1 cellular context compared by ENCODE assay signal in the genomic region with DNA sequence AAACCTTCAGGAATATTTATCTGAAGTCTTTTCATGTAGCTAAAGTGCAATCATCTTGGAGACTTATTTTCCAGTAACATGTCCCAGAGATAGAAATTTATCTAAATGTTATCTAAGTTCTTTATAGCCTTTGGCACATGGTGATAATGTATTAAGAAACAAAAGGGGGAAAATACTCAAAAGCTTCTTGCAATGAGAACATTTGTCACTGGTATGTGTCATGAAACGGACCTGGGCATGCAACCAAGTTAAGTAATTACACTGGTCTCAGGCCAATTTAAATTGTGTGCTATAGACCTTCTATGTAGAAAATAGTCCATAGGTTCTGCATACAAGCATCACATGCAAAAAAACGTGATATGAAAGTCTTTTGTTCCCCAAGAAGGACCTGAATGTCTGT.
TF ChIP-seq lines count a peak whose summit lies in the region.

No MANE protein-coding gene starts in this region.

TF ChIP-seq in IMR-90, 13 proteins besides CTCF, POLR2A, EP300 and RAD21:
- TF ChIP-seq, protein P1, sequence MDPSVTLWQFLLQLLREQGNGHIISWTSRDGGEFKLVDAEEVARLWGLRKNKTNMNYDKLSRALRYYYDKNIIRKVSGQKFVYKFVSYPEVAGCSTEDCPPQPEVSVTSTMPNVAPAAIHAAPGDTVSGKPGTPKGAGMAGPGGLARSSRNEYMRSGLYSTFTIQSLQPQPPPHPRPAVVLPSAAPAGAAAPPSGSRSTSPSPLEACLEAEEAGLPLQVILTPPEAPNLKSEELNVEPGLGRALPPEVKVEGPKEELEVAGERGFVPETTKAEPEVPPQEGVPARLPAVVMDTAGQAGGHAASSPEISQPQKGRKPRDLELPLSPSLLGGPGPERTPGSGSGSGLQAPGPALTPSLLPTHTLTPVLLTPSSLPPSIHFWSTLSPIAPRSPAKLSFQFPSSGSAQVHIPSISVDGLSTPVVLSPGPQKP (IDR thresholded peaks at IDR 0.05; ENCODE audit: borderline replicate concordance, low read depth, low read length) = no peak
- no peak for TF ChIP-seq NFE2L2 (IDR thresholded peaks at IDR 0.05; ENCODE audit: low read depth, low read length)
- TF ChIP-seq CEBPB (IDR thresholded peaks at IDR 0.05; ENCODE audit: low read depth, low read length) = no peak
- TF ChIP-seq RFX5 (IDR thresholded peaks at IDR 0.05; ENCODE audit: low read depth, low read length) = no peak
- no peak for TF ChIP-seq RCOR1 (IDR thresholded peaks at IDR 0.05; ENCODE audit: insufficient replicate concordance, low read length)
- TF ChIP-seq CHD1 (IDR thresholded peaks at IDR 0.05; ENCODE audit: low read depth, low read length) = no peak
- TF ChIP-seq, protein P2, sequence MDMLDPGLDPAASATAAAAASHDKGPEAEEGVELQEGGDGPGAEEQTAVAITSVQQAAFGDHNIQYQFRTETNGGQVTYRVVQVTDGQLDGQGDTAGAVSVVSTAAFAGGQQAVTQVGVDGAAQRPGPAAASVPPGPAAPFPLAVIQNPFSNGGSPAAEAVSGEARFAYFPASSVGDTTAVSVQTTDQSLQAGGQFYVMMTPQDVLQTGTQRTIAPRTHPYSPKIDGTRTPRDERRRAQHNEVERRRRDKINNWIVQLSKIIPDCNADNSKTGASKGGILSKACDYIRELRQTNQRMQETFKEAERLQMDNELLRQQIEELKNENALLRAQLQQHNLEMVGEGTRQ (IDR thresholded peaks at IDR 0.05; ENCODE audit: low read depth, low read length) = no peak
- TF ChIP-seq MAFK (IDR thresholded peaks at IDR 0.05; ENCODE audit: low read depth, low read length) = no peak
- TF ChIP-seq BHLHE40 (IDR thresholded peaks at IDR 0.05; ENCODE audit: low read depth, low read length) = no peak
- no peak for TF ChIP-seq MXI1 (IDR thresholded peaks at IDR 0.05; ENCODE audit: borderline replicate concordance, low read depth, low read length)
- TF ChIP-seq SMC3 (IDR thresholded peaks at IDR 0.05; ENCODE audit: low read depth, low read length) = no peak
- TF ChIP-seq FOS (IDR thresholded peaks at IDR 0.05; ENCODE audit: low read depth, low read length) = no peak
- no peak for TF ChIP-seq MAZ (IDR thresholded peaks at IDR 0.05; ENCODE audit: borderline replicate concordance, low read depth, low read length)
